Comparison of ENCODE assay signal across 3 cellular contexts in genomic region chr4:71814433-71814832, GRCh38.
A peak's percentile ranks its signal among the peaks of the same experiment; 100 is the strongest.
TF ChIP-seq lines count a peak whose summit lies in the region.

No MANE protein-coding gene starts in this region.

TF ChIP-seq in A549, 52 proteins besides CTCF, POLR2A, EP300 and RAD21:
- TF ChIP-seq REST (IDR thresholded peaks at IDR 0.05): peak; percentile 70; the same call in 1 of the 2 replicates
- no peak for TF ChIP-seq RFX5 (IDR thresholded peaks at IDR 0.05)

TF ChIP-seq in HEK293, 187 proteins besides CTCF, POLR2A, EP300 and RAD21 (continued from another document):
- TF ChIP-seq REST (tag by site-specific recombination; IDR thresholded peaks at IDR 0.05) (peak; percentile 92), ZIC2 (tag by site-specific recombination; IDR thresholded peaks at IDR 0.05) (0 out of 2 replicates have a peak, but pooled peaks have one; percentile 17), OSR2 (tag by site-specific recombination; IDR thresholded peaks at IDR 0.05) (no peak)

TF ChIP-seq in GM12878, 131 proteins besides CTCF, POLR2A, EP300 and RAD21 (continued from another document):
- TF ChIP-seq REST (IDR thresholded peaks at IDR 0.05; ENCODE audit: low read depth, low read length): peak; percentile 77
